ENCODE assay signal across 26 cellular contexts in the genomic region with DNA sequence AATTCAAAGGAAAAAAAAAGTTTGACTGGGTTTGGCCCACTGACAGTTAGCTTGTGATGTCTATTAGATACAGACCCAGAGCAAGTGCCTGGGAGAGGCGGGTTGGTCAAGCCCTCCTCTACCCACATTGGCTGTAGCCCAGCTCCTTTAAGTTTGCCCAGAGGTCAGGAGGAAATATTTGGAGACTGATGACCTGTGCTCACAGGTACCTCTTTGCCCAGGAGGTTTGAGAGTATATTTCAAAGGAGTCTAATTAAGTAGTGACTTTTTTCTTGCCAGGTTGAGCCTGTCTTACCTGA. TPM values are rescaled to one million over a fixed set of nuclear protein-coding genes. Genes with fewer than 3 reads are reported as not detected.
"Had no signal": no experiment of that assay in that cellular context is flagged by ENCODE, and none has a peak within 500 bp of the region (broad histone marks: within the 10 kb centered on the region; RNA-seq: fewer than 3 reads in every experiment).

No MANE protein-coding gene starts in this region.

- H3K4me1 ChIP-seq: ascending aorta had no signal

- H3K27ac Mint-ChIP-seq: activated CD4-positive, alpha-beta memory T cell treated with anti-CD3 and anti-CD28 coated beads, Interleukin-2, amount 10 ng/mL, durations not matched to agents 7 days and 5 days; activated CD8-positive, alpha-beta T cell treated with anti-CD3 and anti-CD28 coated beads, Interleukin-2, amount 10 ng/mL, durations not matched to agents 7 days and 5 days; activated naive CD8-positive, alpha-beta T cell; activated naive CD8-positive, alpha-beta T cell treated with anti-CD3 and anti-CD28 coated beads, Interleukin-2, amount 10 ng/mL, durations not matched to agents 7 days and 5 days; activated naive CD8-positive, alpha-beta T cell treated with anti-CD3 and anti-CD28 coated beads, Interleukin-2, amount 50 U/mL, for 24 hours; activated T-helper 2 cell treated with anti-CD3 and anti-CD28 coated beads, Interferon-gamma antibody, Interleukin-2, Interleukin-4, amounts not matched to agents 10 μg/mL and 5 μg/mL and 100 μg/mL, durations not matched to agents 14 hours and 24 hours and 36 hours; T-helper 1 cell treated with Interleukin-12 subunit alpha and Interleukin-12 subunit beta and Interleukin-4 antibody, amounts not matched to agents 30 μg/mL and 1 μg/mL, for 36 hours; T-helper 2 cell treated with Interferon-gamma antibody and Interleukin-4, amounts not matched to agents 5 μg/mL and 100 μg/mL, for 36 hours had no signal

- H3K27ac ChIP-seq: ascending aorta, cardiac muscle cell, VCaP had no signal

- H3K27me3 Mint-ChIP-seq: activated CD4-positive, alpha-beta memory T cell treated with anti-CD3 and anti-CD28 coated beads, Interleukin-2, amount 10 ng/mL, durations not matched to agents 7 days and 5 days; activated CD4-positive, alpha-beta T cell treated with anti-CD3 and anti-CD28 coated beads for 36 hours; activated CD4-positive, alpha-beta T cell treated with anti-CD3 and anti-CD28 coated beads, Interleukin-2, amount 10 ng/mL, durations not matched to agents 7 days and 5 days; activated CD8-positive, alpha-beta memory T cell treated with anti-CD3 and anti-CD28 coated beads, Interleukin-2, amount 10 ng/mL, durations not matched to agents 7 days and 5 days; activated naive CD4-positive, alpha-beta T cell treated with anti-CD3 and anti-CD28 coated beads, Interleukin-2, amount 10 ng/mL, durations not matched to agents 7 days and 5 days; activated naive CD4-positive, alpha-beta T cell treated with anti-CD3 and anti-CD28 coated beads, Interleukin-2, amount 50 U/mL, for 24 hours; activated naive CD8-positive, alpha-beta T cell; activated naive CD8-positive, alpha-beta T cell treated with anti-CD3 and anti-CD28 coated beads, Interleukin-2, amount 10 ng/mL, durations not matched to agents 7 days and 5 days; activated naive CD8-positive, alpha-beta T cell treated with anti-CD3 and anti-CD28 coated beads, Interleukin-2, amount 50 U/mL, for 24 hours; activated T-cell treated with anti-CD3 and anti-CD28 coated beads, Interleukin-2, amount 50 U/mL, for 24 hours; central memory CD8-positive, alpha-beta T cell had no signal

- H3K9me3 Mint-ChIP-seq: activated CD4-positive, alpha-beta memory T cell treated with anti-CD3 and anti-CD28 coated beads, Interleukin-2, amount 10 ng/mL, durations not matched to agents 7 days and 5 days; activated CD4-positive, alpha-beta T cell treated with anti-CD3 and anti-CD28 coated beads, Interleukin-2, amount 10 ng/mL, durations not matched to agents 7 days and 5 days; activated naive CD4-positive, alpha-beta T cell treated with anti-CD3 and anti-CD28 coated beads, Interleukin-2, amount 10 ng/mL, durations not matched to agents 7 days and 5 days; activated naive CD4-positive, alpha-beta T cell treated with anti-CD3 and anti-CD28 coated beads, Interleukin-2, amount 50 U/mL, for 24 hours; activated naive CD8-positive, alpha-beta T cell treated with anti-CD3 and anti-CD28 coated beads, Interleukin-2, amount 10 ng/mL, durations not matched to agents 7 days and 5 days; activated naive CD8-positive, alpha-beta T cell treated with anti-CD3 and anti-CD28 coated beads, Interleukin-2, amount 50 U/mL, for 24 hours; activated T-cell treated with anti-CD3 and anti-CD28 coated beads, Interleukin-2, amount 50 U/mL, for 24 hours; activated T-helper 2 cell treated with anti-CD3 and anti-CD28 coated beads, Interferon-gamma antibody, Interleukin-2, Interleukin-4, amounts not matched to agents 10 μg/mL and 5 μg/mL and 100 μg/mL, durations not matched to agents 14 hours and 24 hours and 36 hours; brain; central memory CD8-positive, alpha-beta T cell; T-helper 1 cell treated with Interleukin-12 subunit alpha and Interleukin-12 subunit beta and Interleukin-4 antibody, amounts not matched to agents 30 μg/mL and 1 μg/mL, for 36 hours; T-helper 2 cell treated with Interferon-gamma antibody and Interleukin-4, amounts not matched to agents 5 μg/mL and 100 μg/mL, for 36 hours had no signal

- H3K4me3 Mint-ChIP-seq: activated CD4-positive, alpha-beta memory T cell treated with anti-CD3 and anti-CD28 coated beads, Interleukin-2, amount 10 ng/mL, durations not matched to agents 7 days and 5 days; activated CD4-positive, alpha-beta T cell treated with anti-CD3 and anti-CD28 coated beads for 36 hours; activated CD4-positive, alpha-beta T cell treated with anti-CD3 and anti-CD28 coated beads, Interleukin-2, amount 10 ng/mL, durations not matched to agents 7 days and 5 days; activated CD8-positive, alpha-beta memory T cell treated with anti-CD3 and anti-CD28 coated beads, Interleukin-2, amount 10 ng/mL, durations not matched to agents 7 days and 5 days; activated CD8-positive, alpha-beta T cell treated with anti-CD3 and anti-CD28 coated beads, Interleukin-2, amount 10 ng/mL, durations not matched to agents 7 days and 5 days; activated naive CD4-positive, alpha-beta T cell treated with anti-CD3 and anti-CD28 coated beads, Interleukin-2, amount 10 ng/mL, durations not matched to agents 7 days and 5 days; activated naive CD4-positive, alpha-beta T cell treated with anti-CD3 and anti-CD28 coated beads, Interleukin-2, amount 50 U/mL, for 24 hours; activated naive CD8-positive, alpha-beta T cell; activated naive CD8-positive, alpha-beta T cell treated with anti-CD3 and anti-CD28 coated beads, Interleukin-2, amount 10 ng/mL, durations not matched to agents 7 days and 5 days; activated naive CD8-positive, alpha-beta T cell treated with anti-CD3 and anti-CD28 coated beads, Interleukin-2, amount 50 U/mL, for 24 hours; activated T-cell treated with anti-CD3 and anti-CD28 coated beads, Interleukin-2, amount 50 U/mL, for 24 hours; brain; central memory CD8-positive, alpha-beta T cell; T-helper 1 cell treated with Interleukin-12 subunit alpha and Interleukin-12 subunit beta and Interleukin-4 antibody, amounts not matched to agents 30 μg/mL and 1 μg/mL, for 36 hours; T-helper 2 cell treated with Interferon-gamma antibody and Interleukin-4, amounts not matched to agents 5 μg/mL and 100 μg/mL, for 36 hours had no signal

- H3K9me3 ChIP-seq: ascending aorta had no signal

- H3K27me3 ChIP-seq: ascending aorta, cardiac muscle cell had no signal

- H3K4me3 ChIP-seq: ascending aorta, cardiac muscle cell had no signal

- H3K4me1 Mint-ChIP-seq: activated CD4-positive, alpha-beta memory T cell treated with anti-CD3 and anti-CD28 coated beads, Interleukin-2, amount 10 ng/mL, durations not matched to agents 7 days and 5 days; activated CD4-positive, alpha-beta T cell treated with anti-CD3 and anti-CD28 coated beads, Interleukin-2, amount 10 ng/mL, durations not matched to agents 7 days and 5 days; activated naive CD4-positive, alpha-beta T cell treated with anti-CD3 and anti-CD28 coated beads, Interleukin-2, amount 10 ng/mL, durations not matched to agents 7 days and 5 days had no signal

- H3K36me3 Mint-ChIP-seq: brain had no signal

- H3K36me3 ChIP-seq: ascending aorta, cardiac muscle cell had no signal

- DNase-seq: activated CD4-positive, alpha-beta T cell treated with anti-CD3 and anti-CD28 coated beads for 1 hour; activated effector memory CD4-positive, alpha-beta T cell treated with Interleukin-2 at 50 U/mL for 16 hours; activated gamma-delta T cell; cerebellar nuclear complex had no signal

- ATAC-seq: activated CD4-positive, alpha-beta T cell treated with anti-CD3 and anti-CD28 coated beads for 36 hours; activated CD4-positive, CD25-positive, alpha-beta regulatory T cell treated with anti-CD3 and anti-CD28 coated beads, Interleukin-2, amount 50 U/mL, for 24 hours; activated CD8-positive, alpha-beta memory T cell treated with anti-CD3 and anti-CD28 coated beads, Interleukin-2, amount 10 ng/mL, durations not matched to agents 7 days and 5 days; activated CD8-positive, alpha-beta T cell treated with anti-CD3 and anti-CD28 coated beads, Interleukin-2, amount 10 ng/mL, durations not matched to agents 7 days and 5 days; activated naive CD8-positive, alpha-beta T cell treated with anti-CD3 and anti-CD28 coated beads, Interleukin-2, amount 50 U/mL, for 24 hours had no signal

RNA-seq across cellular contexts. Expression of gene PDE1B, which starts 21.8 kb away (rescaled TPM):
- total RNA-seq: bronchial epithelial cell had no signal

RNA-seq across cellular contexts. Expression of gene NCKAP1L, which starts 30.0 kb away (rescaled TPM):
- total RNA-seq: bronchial epithelial cell, chondrocyte had no signal

RNA-seq across cellular contexts. Expression of gene GTSF1, which starts 54.2 kb away (rescaled TPM):
- total RNA-seq: ascending aorta, bronchial epithelial cell, cardiac muscle cell, chondrocyte had no signal
- polyA plus RNA-seq: cardiac muscle cell had no signal
